ENCODE assay signal across 19 cellular contexts in genomic region chr1:97297611-97298010, GRCh38.
"Had no signal": no experiment of that assay in that cellular context is flagged by ENCODE, and none has a peak within 500 bp of the region (broad histone marks: within the 10 kb centered on the region; RNA-seq: fewer than 3 reads in every experiment).

No MANE protein-coding gene starts in this region.

- H3K4me3 Mint-ChIP-seq: naive thymus-derived CD8-positive, alpha-beta T cell had no signal

- H3K4me1 Mint-ChIP-seq: naive thymus-derived CD8-positive, alpha-beta T cell had no signal

- H3K27me3 ChIP-seq: dorsolateral prefrontal cortex, hepatocyte, stomach, transverse colon had no signal

- H3K27ac Mint-ChIP-seq: naive thymus-derived CD8-positive, alpha-beta T cell had no signal

- H2AFZ ChIP-seq: hepatocyte had no signal

- H3K27me3 Mint-ChIP-seq: naive thymus-derived CD8-positive, alpha-beta T cell had no signal

- H3K4me1 ChIP-seq: stomach, transverse colon had no signal

- H3K36me3 ChIP-seq: thoracic aorta, transverse colon had no signal

- H3K79me2 ChIP-seq: hepatocyte had no signal

- H3K27ac ChIP-seq: coronary artery, dorsolateral prefrontal cortex, hepatocyte, skin epidermis, stomach, thoracic aorta, transverse colon had no signal

- H3K4me3 ChIP-seq: coronary artery, dorsolateral prefrontal cortex, hepatocyte, mucosa of descending colon, skin epidermis, stomach, thoracic aorta, transverse colon had no signal

- H3K4me2 ChIP-seq: hepatocyte had no signal

- DNase-seq: dorsolateral prefrontal cortex; effector CD8-positive, alpha-beta T cell; left colon; mammary epithelial cell; mucosa of descending colon; naive thymus-derived CD8-positive, alpha-beta T cell; posterior cingulate gyrus; stimulated activated CD4-positive, alpha-beta T cell treated with anti-CD3 and anti-CD28 coated beads, Interleukin-2, amount 100 ng/mL, for 24 hours; stimulated activated CD4-positive, alpha-beta T cell treated with anti-CD3 and anti-CD28 coated beads, Interleukin-4, amount 100 ng/mL, for 4 hours; stimulated activated naive CD4-positive, alpha-beta T cell; stomach; substantia nigra; transverse colon had no signal

- ATAC-seq: esophagus mucosa; left colon; mucosa of descending colon; naive thymus-derived CD8-positive, alpha-beta T cell; sciatic nerve had no signal
